Comparison of ENCODE assay signal across 1 cellular context in the genomic region with DNA sequence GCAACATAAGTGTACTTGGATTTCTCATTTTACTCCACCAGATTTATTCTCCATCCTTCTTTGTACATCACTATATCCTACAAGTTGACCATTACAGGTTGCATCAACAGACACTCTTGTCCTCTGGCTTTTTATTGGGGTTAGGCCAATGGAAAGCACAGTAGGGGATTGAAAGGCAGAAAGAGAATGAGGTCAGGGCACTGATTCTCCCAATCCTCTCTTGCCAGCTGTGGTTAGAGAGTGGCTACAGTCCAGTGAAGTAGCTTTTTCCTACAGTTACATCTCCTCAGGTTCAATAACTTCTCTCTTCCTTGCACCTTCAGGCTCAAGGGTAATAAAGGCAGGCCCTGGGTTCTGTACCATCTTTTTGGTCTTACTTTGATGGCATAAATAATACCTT.
TF ChIP-seq lines count a peak whose summit lies in the region.

No MANE protein-coding gene starts in this region.

TF ChIP-seq in WTC11, 78 proteins besides CTCF, POLR2A, EP300 and RAD21 (continued from another document):
- TF ChIP-seq, protein P1, sequence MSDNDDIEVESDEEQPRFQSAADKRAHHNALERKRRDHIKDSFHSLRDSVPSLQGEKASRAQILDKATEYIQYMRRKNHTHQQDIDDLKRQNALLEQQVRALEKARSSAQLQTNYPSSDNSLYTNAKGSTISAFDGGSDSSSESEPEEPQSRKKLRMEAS (CRISPR knock-in tag; IDR thresholded peaks at IDR 0.05), result no peak
- TF ChIP-seq ZNF219 (CRISPR knock-in tag; IDR thresholded peaks at IDR 0.05; ENCODE audit: borderline replicate concordance), result no peak
- TF ChIP-seq, protein P2, sequence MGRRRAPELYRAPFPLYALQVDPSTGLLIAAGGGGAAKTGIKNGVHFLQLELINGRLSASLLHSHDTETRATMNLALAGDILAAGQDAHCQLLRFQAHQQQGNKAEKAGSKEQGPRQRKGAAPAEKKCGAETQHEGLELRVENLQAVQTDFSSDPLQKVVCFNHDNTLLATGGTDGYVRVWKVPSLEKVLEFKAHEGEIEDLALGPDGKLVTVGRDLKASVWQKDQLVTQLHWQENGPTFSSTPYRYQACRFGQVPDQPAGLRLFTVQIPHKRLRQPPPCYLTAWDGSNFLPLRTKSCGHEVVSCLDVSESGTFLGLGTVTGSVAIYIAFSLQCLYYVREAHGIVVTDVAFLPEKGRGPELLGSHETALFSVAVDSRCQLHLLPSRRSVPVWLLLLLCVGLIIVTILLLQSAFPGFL (CRISPR knock-in tag; IDR thresholded peaks at IDR 0.05; ENCODE audit: borderline replicate concordance), result no peak
